ENCODE assay signal across 1 cellular context in the genomic region with DNA sequence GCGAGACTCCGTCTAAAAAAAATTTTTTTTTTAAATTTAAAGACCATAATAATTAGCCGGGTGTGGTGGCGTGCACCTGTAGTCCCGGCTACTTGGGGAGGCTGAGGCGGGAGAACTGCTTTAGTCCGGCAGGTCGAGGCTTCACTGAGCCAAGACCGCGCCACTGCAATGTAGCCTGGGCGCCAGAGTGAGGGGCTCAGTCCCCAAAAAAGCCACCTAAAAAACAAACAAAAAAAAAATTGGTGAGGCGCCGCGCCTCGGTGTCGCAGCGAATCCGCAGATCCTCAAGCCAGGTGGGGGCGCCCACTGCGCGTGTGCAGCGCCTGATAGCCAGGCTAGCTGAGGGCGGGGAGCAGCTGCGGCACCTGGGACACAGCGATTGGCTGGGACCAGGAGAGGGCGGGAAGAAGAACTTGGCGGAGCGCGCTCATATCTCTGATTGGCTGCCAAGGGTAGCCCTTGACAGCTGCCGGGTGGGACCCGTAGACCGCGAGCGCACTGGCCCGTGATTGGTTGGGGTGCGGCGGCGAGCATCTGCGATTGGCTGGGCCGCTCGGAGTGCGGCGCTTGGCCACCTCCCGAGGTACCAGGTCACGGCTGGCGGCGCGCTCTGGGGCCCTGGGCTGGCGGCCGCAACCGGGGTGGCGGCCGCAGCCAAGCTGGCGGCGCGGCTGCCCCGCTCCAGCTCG.
TF ChIP-seq lines count a peak whose summit lies in the region.

No MANE protein-coding gene starts in this region.

TF ChIP-seq in K562, 482 proteins besides CTCF, POLR2A, EP300 and RAD21 (continued from another document and continues in another):
- TF ChIP-seq PREB (CRISPR knock-in tag; IDR thresholded peaks at IDR 0.05), result no peak
- TF ChIP-seq MEIS2 (IDR thresholded peaks at IDR 0.05; ENCODE audit: partially characterized antibody), result peak; percentile 99
- TF ChIP-seq TFAM (CRISPR knock-in tag; conservative IDR thresholded peaks at IDR 0.05), result no peak
- peak; percentile 76 for TF ChIP-seq USF1 (CRISPR knock-in tag; IDR thresholded peaks at IDR 0.05)
- TF ChIP-seq BRF1 (IDR thresholded peaks at IDR 0.05; ENCODE audit: borderline replicate concordance, extremely low read depth, insufficient read length), result no peak
- TF ChIP-seq ZNF121 (CRISPR knock-in tag; conservative IDR thresholded peaks at IDR 0.05), result no peak
- no peak for TF ChIP-seq ELK3 (CRISPR knock-in tag; IDR thresholded peaks at IDR 0.05)
- no peak for TF ChIP-seq ZNF354B (CRISPR knock-in tag; IDR thresholded peaks at IDR 0.05)
- TF ChIP-seq MAFG (tag; conservative IDR thresholded peaks at IDR 0.05), result no peak
- TF ChIP-seq TRIM28 (IDR thresholded peaks at IDR 0.05), result peak; percentile 74
- no peak for TF ChIP-seq FOXJ2 (tag; IDR thresholded peaks at IDR 0.05)
- peak; percentile 95 for TF ChIP-seq NEUROD1 (IDR thresholded peaks at IDR 0.05; ENCODE audit: borderline replicate concordance, low read depth, low read length, partially characterized antibody)
- peak; percentile 63 for TF ChIP-seq POLR2G (IDR thresholded peaks at IDR 0.05; ENCODE audit: low read depth, low read length)
- TF ChIP-seq, protein P1, sequence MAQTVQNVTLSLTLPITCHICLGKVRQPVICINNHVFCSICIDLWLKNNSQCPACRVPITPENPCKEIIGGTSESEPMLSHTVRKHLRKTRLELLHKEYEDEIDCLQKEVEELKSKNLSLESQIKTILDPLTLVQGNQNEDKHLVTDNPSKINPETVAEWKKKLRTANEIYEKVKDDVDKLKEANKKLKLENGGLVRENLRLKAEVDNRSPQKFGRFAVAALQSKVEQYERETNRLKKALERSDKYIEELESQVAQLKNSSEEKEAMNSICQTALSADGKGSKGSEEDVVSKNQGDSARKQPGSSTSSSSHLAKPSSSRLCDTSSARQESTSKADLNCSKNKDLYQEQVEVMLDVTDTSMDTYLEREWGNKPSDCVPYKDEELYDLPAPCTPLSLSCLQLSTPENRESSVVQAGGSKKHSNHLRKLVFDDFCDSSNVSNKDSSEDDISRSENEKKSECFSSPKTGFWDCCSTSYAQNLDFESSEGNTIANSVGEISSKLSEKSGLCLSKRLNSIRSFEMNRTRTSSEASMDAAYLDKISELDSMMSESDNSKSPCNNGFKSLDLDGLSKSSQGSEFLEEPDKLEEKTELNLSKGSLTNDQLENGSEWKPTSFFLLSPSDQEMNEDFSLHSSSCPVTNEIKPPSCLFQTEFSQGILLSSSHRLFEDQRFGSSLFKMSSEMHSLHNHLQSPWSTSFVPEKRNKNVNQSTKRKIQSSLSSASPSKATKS (CRISPR knock-in tag; IDR thresholded peaks at IDR 0.05), result no peak
- peak; percentile 48 for TF ChIP-seq DACH1 (IDR thresholded peaks at IDR 0.05; ENCODE audit: partially characterized antibody)
- TF ChIP-seq BRF2 (IDR thresholded peaks at IDR 0.05; ENCODE audit: borderline replicate concordance, insufficient read depth, insufficient read length), result no peak
- TF ChIP-seq ZNF347 (CRISPR knock-in tag; IDR thresholded peaks at IDR 0.05; ENCODE audit: low read depth), result no peak
- peak in 1 of 2 experiments; percentile 31; a peak in 2 of 4 replicates for TF ChIP-seq HDAC1 (IDR thresholded peaks at IDR 0.05)
- TF ChIP-seq, protein P2, sequence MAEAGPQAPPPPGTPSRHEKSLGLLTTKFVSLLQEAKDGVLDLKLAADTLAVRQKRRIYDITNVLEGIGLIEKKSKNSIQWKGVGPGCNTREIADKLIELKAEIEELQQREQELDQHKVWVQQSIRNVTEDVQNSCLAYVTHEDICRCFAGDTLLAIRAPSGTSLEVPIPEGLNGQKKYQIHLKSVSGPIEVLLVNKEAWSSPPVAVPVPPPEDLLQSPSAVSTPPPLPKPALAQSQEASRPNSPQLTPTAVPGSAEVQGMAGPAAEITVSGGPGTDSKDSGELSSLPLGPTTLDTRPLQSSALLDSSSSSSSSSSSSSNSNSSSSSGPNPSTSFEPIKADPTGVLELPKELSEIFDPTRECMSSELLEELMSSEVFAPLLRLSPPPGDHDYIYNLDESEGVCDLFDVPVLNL (CRISPR knock-in tag; IDR thresholded peaks at IDR 0.05; ENCODE audit: low read depth), result peak; percentile 20; the same call in 1 of the 2 replicates
- TF ChIP-seq PBX2 (CRISPR knock-in tag; IDR thresholded peaks at IDR 0.05; ENCODE audit: low read depth), result peak; percentile 31; the same call in 1 of the 2 replicates
- peak; percentile 94 for TF ChIP-seq PBX2 (tag; conservative IDR thresholded peaks at IDR 0.05; ENCODE audit: low read depth)
- TF ChIP-seq ZNF384 (IDR thresholded peaks at IDR 0.05; ENCODE audit: low read depth, low read length), result peak; percentile 95
- TF ChIP-seq CHD4 (IDR thresholded peaks at IDR 0.05; ENCODE audit: insufficient read depth, insufficient replicate concordance, low read depth, low read length, poor library complexity, severe bottlenecking), result no peak
- peak; percentile 69; the same call in 1 of the 2 replicates for TF ChIP-seq BCOR (IDR thresholded peaks at IDR 0.05)
- TF ChIP-seq ATF1 (CRISPR knock-in tag; IDR thresholded peaks at IDR 0.05), result no peak
- TF ChIP-seq ATF1 (tag; IDR thresholded peaks at IDR 0.05), result peak; percentile 83
- TF ChIP-seq NFYB (IDR thresholded peaks at IDR 0.05; ENCODE audit: extremely low read depth, insufficient read length), result peak; percentile 99
- no peak for TF ChIP-seq SIRT6 (IDR thresholded peaks at IDR 0.05; ENCODE audit: low read depth, low read length)
- TF ChIP-seq ZNF175 (CRISPR knock-in tag; IDR thresholded peaks at IDR 0.05; ENCODE audit: low read depth), result no peak
- TF ChIP-seq, protein P3, sequence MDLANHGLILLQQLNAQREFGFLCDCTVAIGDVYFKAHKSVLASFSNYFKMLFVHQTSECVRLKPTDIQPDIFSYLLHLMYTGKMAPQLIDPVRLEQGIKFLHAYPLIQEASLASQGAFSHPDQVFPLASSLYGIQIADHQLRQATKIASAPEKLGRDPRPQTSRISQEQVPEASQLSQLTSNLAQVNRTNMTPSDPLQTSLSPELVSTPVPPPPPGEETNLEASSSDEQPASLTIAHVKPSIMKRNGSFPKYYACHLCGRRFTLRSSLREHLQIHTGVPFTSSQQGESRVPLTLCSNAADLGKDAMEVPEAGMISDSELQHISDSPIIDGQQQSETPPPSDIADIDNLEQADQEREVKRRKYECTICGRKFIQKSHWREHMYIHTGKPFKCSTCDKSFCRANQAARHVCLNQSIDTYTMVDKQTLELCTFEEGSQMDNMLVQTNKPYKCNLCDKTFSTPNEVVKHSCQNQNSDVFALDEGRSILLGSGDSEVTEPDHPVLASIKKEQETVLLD (IDR thresholded peaks at IDR 0.05), result peak; percentile 74; the same call in 1 of the 2 replicates
- no peak for TF ChIP-seq ZNF76 (CRISPR knock-in tag; IDR thresholded peaks at IDR 0.05; ENCODE audit: borderline replicate concordance)
- TF ChIP-seq, protein P4, sequence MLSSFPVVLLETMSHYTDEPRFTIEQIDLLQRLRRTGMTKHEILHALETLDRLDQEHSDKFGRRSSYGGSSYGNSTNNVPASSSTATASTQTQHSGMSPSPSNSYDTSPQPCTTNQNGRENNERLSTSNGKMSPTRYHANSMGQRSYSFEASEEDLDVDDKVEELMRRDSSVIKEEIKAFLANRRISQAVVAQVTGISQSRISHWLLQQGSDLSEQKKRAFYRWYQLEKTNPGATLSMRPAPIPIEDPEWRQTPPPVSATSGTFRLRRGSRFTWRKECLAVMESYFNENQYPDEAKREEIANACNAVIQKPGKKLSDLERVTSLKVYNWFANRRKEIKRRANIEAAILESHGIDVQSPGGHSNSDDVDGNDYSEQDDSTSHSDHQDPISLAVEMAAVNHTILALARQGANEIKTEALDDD (IDR thresholded peaks at IDR 0.05), result no peak
- TF ChIP-seq ZNF408 (CRISPR knock-in tag; IDR thresholded peaks at IDR 0.05; ENCODE audit: low read depth), result no peak
- TF ChIP-seq ELK1 (CRISPR knock-in tag; IDR thresholded peaks at IDR 0.05), result no peak
- TF ChIP-seq, protein P5, sequence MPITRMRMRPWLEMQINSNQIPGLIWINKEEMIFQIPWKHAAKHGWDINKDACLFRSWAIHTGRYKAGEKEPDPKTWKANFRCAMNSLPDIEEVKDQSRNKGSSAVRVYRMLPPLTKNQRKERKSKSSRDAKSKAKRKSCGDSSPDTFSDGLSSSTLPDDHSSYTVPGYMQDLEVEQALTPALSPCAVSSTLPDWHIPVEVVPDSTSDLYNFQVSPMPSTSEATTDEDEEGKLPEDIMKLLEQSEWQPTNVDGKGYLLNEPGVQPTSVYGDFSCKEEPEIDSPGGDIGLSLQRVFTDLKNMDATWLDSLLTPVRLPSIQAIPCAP (CRISPR knock-in tag; IDR thresholded peaks at IDR 0.05; ENCODE audit: borderline replicate concordance), result no peak
- TF ChIP-seq SP1 (CRISPR knock-in tag; IDR thresholded peaks at IDR 0.05), result peak; percentile 88
- TF ChIP-seq IFI16 (CRISPR knock-in tag; IDR thresholded peaks at IDR 0.05), result no peak
- no peak for TF ChIP-seq EHMT2 (IDR thresholded peaks at IDR 0.05)
- TF ChIP-seq, protein P6, sequence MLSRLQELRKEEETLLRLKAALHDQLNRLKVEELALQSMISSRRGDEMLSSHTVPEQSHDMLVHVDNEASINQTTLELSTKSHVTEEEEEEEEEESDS (CRISPR knock-in tag; IDR thresholded peaks at IDR 0.05), result no peak
- no peak for TF ChIP-seq JUNB (CRISPR knock-in tag; conservative IDR thresholded peaks at IDR 0.05)
- TF ChIP-seq HDGF (IDR thresholded peaks at IDR 0.05), result 0 out of 2 replicates have a peak, but pooled peaks have one; percentile 28
- TF ChIP-seq ZKSCAN1 (IDR thresholded peaks at IDR 0.05; ENCODE audit: low read depth, low read length), result peak; percentile 12; the same call in 1 of the 2 replicates
- no peak for TF ChIP-seq CREB1 (IDR thresholded peaks at IDR 0.05)
- peak; percentile 40; the same call in 1 of the 2 replicates for TF ChIP-seq CREB1 (CRISPR knock-in tag; IDR thresholded peaks at IDR 0.05)
- TF ChIP-seq PHF8 (IDR thresholded peaks at IDR 0.05; ENCODE audit: borderline replicate concordance, low read length), result no peak
- TF ChIP-seq GATA2 (CRISPR knock-in tag; IDR thresholded peaks at IDR 0.05), result no peak
- TF ChIP-seq PTBP1 (IDR thresholded peaks at IDR 0.05; ENCODE audit: low read depth, low read length), result no peak
